In genomic region chr7:155090647-155091046, GRCh38 we compare ENCODE assay signal across 20 cellular contexts. TPM values are rescaled to one million over a fixed set of nuclear protein-coding genes. Genes with fewer than 3 reads are reported as not detected.
DNase-seq lines count a peak whose midpoint lies in the region; ATAC-seq and TF ChIP-seq lines count a peak whose summit lies in the region.
"Had no signal": no experiment of that assay in that cellular context is flagged by ENCODE, and none has a peak within 500 bp of the region (broad histone marks: within the 10 kb centered on the region; RNA-seq: fewer than 3 reads in every experiment).

No MANE protein-coding gene starts in this region.

- ATAC-seq in activated CD8-positive, alpha-beta T cell treated with anti-CD3 and anti-CD28 coated beads for 36 hours: peak; percentile 96
- ATAC-seq in activated CD8-positive, alpha-beta T cell treated with anti-CD3 and anti-CD28 coated beads, Interleukin-2, amount 10 ng/mL, durations not matched to agents 7 days and 5 days: no peak
- ATAC-seq in HG03354 (IDR thresholded peaks at IDR 0.05; ENCODE audit: poor library complexity, severe bottlenecking, unreplicated experiment): no peak
- ATAC-seq: gastrocnemius medialis, natural killer cell had no signal

- DNase-seq in activated CD8-positive, alpha-beta T cell treated with anti-CD3 and anti-CD28 coated beads for 36 hours: peak; percentile 73
- DNase-seq in activated CD8-positive, alpha-beta T cell treated with anti-CD3 and anti-CD28 coated beads, Interleukin-2, amount 10 ng/mL, durations not matched to agents 7 days and 5 days: no peak
- DNase-seq in activated T-cell treated with anti-CD3 and anti-CD28 coated beads for 48 hours (ENCODE audit: low read depth): peak; percentile 31
- DNase-seq in stimulated activated CD8-positive, alpha-beta memory T cell treated with anti-CD3 and anti-CD28 coated beads, Interleukin-2, amount 100 ng/mL, for 48 hours (ENCODE audit: low read depth in 2 of 2): peak; percentile 7 to 9
- no peak for DNase-seq in CD4-positive, alpha-beta memory T cell
- no peak for DNase-seq in DMS53 treated with DMSO at 0.1 percent for 48 hours (lab: John Stamatoyannopoulos, UW; ENCODE audit: unreplicated experiment)
- DNase-seq: activated CD4-positive, alpha-beta T cell treated with anti-CD3 and anti-CD28 coated beads, Interleukin-2, amount 50 U/mL, for 4 hours; amniotic stem cell; Caco-2; gastrocnemius medialis; GOT3; KG1; natural killer cell; NCI-H1417 treated with DMSO at 0.1 percent for 48 hours; NCI-H510A treated with DMSO at 0.1 percent for 48 hours; stimulated activated naive CD4-positive, alpha-beta T cell treated with Interleukin-2 at 50 U/mL for 16 hours had no signal

- H3K27ac ChIP-seq in KOPT-K1 (ENCODE audit: low read depth, low read length, poor library complexity, severe bottlenecking): peak overlapping the region; percentile 90
- no peak overlapping the region for H3K27ac ChIP-seq in CD4-positive, alpha-beta memory T cell (ENCODE audit: low read depth, low read length)
- H3K27ac ChIP-seq: gastrocnemius medialis had no signal

- no peaks in the 10 kb centered on the region for H3K4me1 ChIP-seq in CD4-positive, alpha-beta memory T cell (ENCODE audit: insufficient read depth, low read length)
- H3K4me1 ChIP-seq: Caco-2, gastrocnemius medialis had no signal

- H3K4me3 Mint-ChIP-seq in activated CD8-positive, alpha-beta T cell treated with anti-CD3 and anti-CD28 coated beads for 36 hours: no peak overlapping the region
- H3K4me3 Mint-ChIP-seq in activated CD8-positive, alpha-beta T cell treated with anti-CD3 and anti-CD28 coated beads, Interleukin-2, amount 10 ng/mL, durations not matched to agents 7 days and 5 days: no peak overlapping the region
- H3K4me3 Mint-ChIP-seq in CD4-positive, alpha-beta memory T cell: no peak overlapping the region
- H3K4me3 Mint-ChIP-seq: natural killer cell had no signal

- peaks cover 11% of the 10 kb centered on the region for H3K4me1 Mint-ChIP-seq in activated CD8-positive, alpha-beta T cell treated with anti-CD3 and anti-CD28 coated beads for 36 hours (ENCODE audit: low read depth)
- peaks cover 12% of the 10 kb centered on the region for H3K4me1 Mint-ChIP-seq in activated CD8-positive, alpha-beta T cell treated with anti-CD3 and anti-CD28 coated beads, Interleukin-2, amount 10 ng/mL, durations not matched to agents 7 days and 5 days (ENCODE audit: low read depth)
- peaks cover 0 to 1% (median 0%) of the 10 kb centered on the region in 4 donors for H3K4me1 Mint-ChIP-seq in CD4-positive, alpha-beta memory T cell
- H3K4me1 Mint-ChIP-seq: natural killer cell had no signal

- H3K9me3 Mint-ChIP-seq in activated CD8-positive, alpha-beta T cell treated with anti-CD3 and anti-CD28 coated beads for 36 hours: no peaks in the 10 kb centered on the region
- H3K9me3 Mint-ChIP-seq in activated CD8-positive, alpha-beta T cell treated with anti-CD3 and anti-CD28 coated beads, Interleukin-2, amount 10 ng/mL, durations not matched to agents 7 days and 5 days (ENCODE audit: insufficient read depth): peaks cover 5% of the 10 kb centered on the region
- H3K9me3 Mint-ChIP-seq in CD4-positive, alpha-beta memory T cell: peaks cover 0 to 4% (median 0%) of the 10 kb centered on the region in 8 donors
- H3K9me3 Mint-ChIP-seq: natural killer cell had no signal

- CTCF ChIA-PET in activated CD8-positive, alpha-beta T cell treated with anti-CD3 and anti-CD28 coated beads for 36 hours (lab: Charles Lee): interaction anchor here (0.7 to 1.4 kb wide), 4 partner anchors 9 to 98 kb away, joined by 3 read pairs; partner anchors contain the start of gene HTR5A
- CTCF ChIA-PET in activated CD8-positive, alpha-beta T cell treated with anti-CD3 and anti-CD28 coated beads, Interleukin-2, amount 10 ng/mL, durations not matched to agents 7 days and 5 days (lab: Charles Lee): interaction anchor here (1.1 kb wide), 1 partner anchor 21 kb away, joined by 4 read pairs; the partner anchor contains the start of gene HTR5A
- CTCF ChIA-PET in CD4-positive, alpha-beta memory T cell (lab: Charles Lee; ENCODE audit: partially characterized antibody): no interaction called here

- no peak overlapping the region for H3K4me3 ChIP-seq in CD4-positive, alpha-beta memory T cell (ENCODE audit: low read length in 2 of 2)
- H3K4me3 ChIP-seq: gastrocnemius medialis had no signal

- intact Hi-C loops in activated CD8-positive, alpha-beta T cell treated with anti-CD3 and anti-CD28 coated beads for 36 hours (cut with micrococcal nuclease): no loop called here
- intact Hi-C loops in CD4-positive, alpha-beta memory T cell (cut with micrococcal nuclease): no loop called here

- TF ChIP-seq CTCF in activated CD8-positive, alpha-beta T cell treated with anti-CD3 and anti-CD28 coated beads for 36 hours (IDR thresholded peaks at IDR 0.05): no peak

- no peaks in the 10 kb centered on the region for H3K36me3 Mint-ChIP-seq in activated CD8-positive, alpha-beta T cell treated with anti-CD3 and anti-CD28 coated beads for 36 hours (ENCODE audit: low read depth)
- H3K36me3 Mint-ChIP-seq in activated CD8-positive, alpha-beta T cell treated with anti-CD3 and anti-CD28 coated beads, Interleukin-2, amount 10 ng/mL, durations not matched to agents 7 days and 5 days (ENCODE audit: low read depth): no peaks in the 10 kb centered on the region
- no peaks in the 10 kb centered on the region for H3K36me3 Mint-ChIP-seq in CD4-positive, alpha-beta memory T cell
- H3K36me3 Mint-ChIP-seq: natural killer cell had no signal

- POLR2A ChIA-PET in activated CD8-positive, alpha-beta T cell treated with anti-CD3 and anti-CD28 coated beads for 36 hours (lab: Charles Lee): no interaction called here
- POLR2A ChIA-PET in activated CD8-positive, alpha-beta T cell treated with anti-CD3 and anti-CD28 coated beads, Interleukin-2, amount 10 ng/mL, durations not matched to agents 7 days and 5 days (lab: Charles Lee): interaction anchor here (2.0 kb wide), 1 partner anchor 207 kb away, joined by 9 read pairs; the partner anchor contains the start of gene INSIG1
- POLR2A ChIA-PET in CD4-positive, alpha-beta memory T cell (lab: Charles Lee; ENCODE audit: partially characterized antibody): no interaction called here

- no peaks in the 10 kb centered on the region for H3K9me3 ChIP-seq in KOPT-K1 (ENCODE audit: insufficient read depth, low read length, poor library complexity, severe bottlenecking)
- H3K9me3 ChIP-seq in CD4-positive, alpha-beta memory T cell (ENCODE audit: control insufficient read depth in 1 of 2, low read length in 2 of 2): no peaks in the 10 kb centered on the region
- H3K9me3 ChIP-seq: Caco-2, gastrocnemius medialis had no signal

- H3K27me3 ChIP-seq in CD4-positive, alpha-beta memory T cell (ENCODE audit: insufficient read depth, low read length): no peaks in the 10 kb centered on the region
- H3K27me3 ChIP-seq: gastrocnemius medialis had no signal

- H3K36me3 ChIP-seq in KOPT-K1 (ENCODE audit: insufficient read depth, low read length): no peaks in the 10 kb centered on the region
- no peaks in the 10 kb centered on the region for H3K36me3 ChIP-seq in CD4-positive, alpha-beta memory T cell (ENCODE audit: insufficient read depth, low read length)
- H3K36me3 ChIP-seq: gastrocnemius medialis had no signal

- H3K27ac Mint-ChIP-seq in activated CD8-positive, alpha-beta T cell treated with anti-CD3 and anti-CD28 coated beads for 36 hours: no peak overlapping the region
- H3K27ac Mint-ChIP-seq in activated CD8-positive, alpha-beta T cell treated with anti-CD3 and anti-CD28 coated beads, Interleukin-2, amount 10 ng/mL, durations not matched to agents 7 days and 5 days: no peak overlapping the region
- H3K27ac Mint-ChIP-seq in CD4-positive, alpha-beta memory T cell: no peak overlapping the region
- H3K27ac Mint-ChIP-seq: natural killer cell had no signal

- peaks cover 17% of the 10 kb centered on the region for H3K27me3 Mint-ChIP-seq in activated CD8-positive, alpha-beta T cell treated with anti-CD3 and anti-CD28 coated beads for 36 hours
- H3K27me3 Mint-ChIP-seq in activated CD8-positive, alpha-beta T cell treated with anti-CD3 and anti-CD28 coated beads, Interleukin-2, amount 10 ng/mL, durations not matched to agents 7 days and 5 days (ENCODE audit: low read depth): peaks cover 16% of the 10 kb centered on the region
- peaks cover 16 to 24% of the 10 kb centered on the region in 2 donors for H3K27me3 Mint-ChIP-seq in CD4-positive, alpha-beta memory T cell

RNA-seq across cellular contexts. Expression of gene HTR5A, which starts 20.5 kb away (rescaled TPM):
- total RNA-seq in activated CD8-positive, alpha-beta T cell treated with anti-CD3 and anti-CD28 coated beads for 36 hours: not detected
- total RNA-seq in activated CD8-positive, alpha-beta T cell treated with anti-CD3 and anti-CD28 coated beads, Interleukin-2, amount 10 ng/mL, durations not matched to agents 7 days and 5 days: not detected
- total RNA-seq in CD4-positive, alpha-beta memory T cell: not detected
- not detected for polyA plus RNA-seq in CD4-positive, alpha-beta memory T cell
- total RNA-seq: Caco-2, gastrocnemius medialis, lung microvascular endothelial cell, natural killer cell, pulmonary artery endothelial cell had no signal

Comparison
In these comparisons a context has a peak if more than half of its experiments do, and no peak if none do; other contexts are left out.
1. DNase-seq: peak in activated CD8-positive, alpha-beta T cell treated with anti-CD3 and anti-CD28 coated beads for 36 hours (single experiment), activated T-cell treated with anti-CD3 and anti-CD28 coated beads for 48 hours (single experiment) and stimulated activated CD8-positive, alpha-beta memory T cell treated with anti-CD3 and anti-CD28 coated beads, Interleukin-2, amount 100 ng/mL, for 48 hours (2 of 2); none in activated CD8-positive, alpha-beta T cell treated with anti-CD3 and anti-CD28 coated beads, Interleukin-2, amount 10 ng/mL, durations not matched to agents 7 days and 5 days (single experiment), CD4-positive, alpha-beta memory T cell (0 of 5) and DMS53 treated with DMSO at 0.1 percent for 48 hours (single experiment).